8 cellular contexts compared by ENCODE assay signal in the genomic region with DNA sequence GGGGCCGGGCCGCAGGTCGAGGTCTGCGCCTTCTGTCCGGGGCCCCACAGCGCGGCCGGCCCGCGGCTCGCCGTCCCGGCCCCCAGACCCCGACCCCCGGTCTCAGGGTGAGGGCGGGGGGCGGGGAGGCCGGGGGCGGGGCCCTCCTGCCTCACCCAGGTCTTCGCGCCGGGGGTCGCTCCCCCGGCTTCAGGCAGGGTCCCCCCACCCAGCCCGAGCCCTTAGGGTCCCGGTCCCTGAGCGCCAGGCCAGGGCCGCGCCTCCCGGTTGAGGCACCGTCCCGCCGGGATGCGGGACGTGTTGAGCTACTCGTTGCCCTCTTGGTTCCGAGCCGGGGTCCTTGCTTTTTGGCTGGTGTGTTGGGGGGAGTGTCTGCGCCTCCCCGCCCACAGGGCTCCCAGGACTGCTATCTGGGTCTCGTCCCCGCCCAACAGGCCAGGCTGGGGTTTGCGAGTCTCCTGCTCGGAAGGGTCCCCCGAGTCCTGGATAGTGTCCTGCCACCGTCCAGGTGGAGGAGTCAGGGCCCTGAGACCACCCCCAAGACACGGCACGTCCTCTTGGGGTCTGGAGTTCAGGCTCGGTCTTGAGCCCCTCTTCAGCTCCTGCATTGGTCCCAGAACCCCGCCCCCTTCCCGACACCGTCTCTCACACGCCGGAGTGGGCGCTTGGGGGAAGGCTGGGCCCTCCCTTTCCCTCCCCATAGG. TPM values are rescaled to one million over a fixed set of nuclear protein-coding genes. Genes with fewer than 3 reads are reported as not detected.
DNase-seq lines count a peak whose midpoint lies in the region; ATAC-seq and TF ChIP-seq lines count a peak whose summit lies in the region.

No MANE protein-coding gene starts in this region.

- no peaks in the 10 kb centered on the region for H3K27me3 Mint-ChIP-seq in CD4-positive, alpha-beta memory T cell
- H3K27me3 Mint-ChIP-seq in stimulated activated naive B cell treated with anti-CD40 and anti-IgM and Interleukin-4, amounts not matched to agents 10 μg/mL and 1 μg/mL and 100 μg/mL, for 72 hours, result no peaks in the 10 kb centered on the region

- ATAC-seq in GM21390 (IDR thresholded peaks at IDR 0.05; ENCODE audit: unreplicated experiment) (peak; percentile 6), body of pancreas (peak; percentile 0)
- ATAC-seq in stimulated activated naive B cell treated with anti-CD40 and anti-IgM and Interleukin-4, amounts not matched to agents 10 μg/mL and 1 μg/mL and 100 μg/mL, for 72 hours (replicated peaks), result peak in 1 of 2 donors; percentile 6

- TF ChIP-seq CTCF in body of pancreas (IDR thresholded peaks at IDR 0.05), result no peak

- peaks cover 42% of the 10 kb centered on the region for H3K4me1 ChIP-seq in CD4-positive, alpha-beta memory T cell (ENCODE audit: insufficient read depth, low read length)
- peaks cover 53% of the 10 kb centered on the region for H3K4me1 ChIP-seq in body of pancreas

- H3K4me3 ChIP-seq in CD4-positive, alpha-beta memory T cell (ENCODE audit: low read length in 2 of 2), result peak overlapping the region; percentile 42 to 73
- peak overlapping the region; percentile 76 to 91 for H3K4me3 ChIP-seq in body of pancreas

- no peaks in the 10 kb centered on the region for H3K9me3 Mint-ChIP-seq in CD4-positive, alpha-beta memory T cell
- no peaks in the 10 kb centered on the region for H3K9me3 Mint-ChIP-seq in stimulated activated naive B cell treated with anti-CD40 and anti-IgM and Interleukin-4, amounts not matched to agents 10 μg/mL and 1 μg/mL and 100 μg/mL, for 72 hours

- peaks cover 0 to 9% of the 10 kb centered on the region in 2 donors for H3K36me3 Mint-ChIP-seq in CD4-positive, alpha-beta memory T cell
- peaks cover 9 to 12% of the 10 kb centered on the region in 2 donors for H3K36me3 Mint-ChIP-seq in stimulated activated naive B cell treated with anti-CD40 and anti-IgM and Interleukin-4, amounts not matched to agents 10 μg/mL and 1 μg/mL and 100 μg/mL, for 72 hours

- peaks cover 13 to 39% (median 21%) of the 10 kb centered on the region in 4 donors for H3K4me1 Mint-ChIP-seq in CD4-positive, alpha-beta memory T cell
- peaks cover 26 to 44% of the 10 kb centered on the region in 2 donors for H3K4me1 Mint-ChIP-seq in stimulated activated naive B cell treated with anti-CD40 and anti-IgM and Interleukin-4, amounts not matched to agents 10 μg/mL and 1 μg/mL and 100 μg/mL, for 72 hours

- no peaks in the 10 kb centered on the region for H3K9me3 ChIP-seq in CD4-positive, alpha-beta memory T cell (ENCODE audit: control insufficient read depth in 1 of 2, low read length in 2 of 2)
- H3K9me3 ChIP-seq in body of pancreas, result no peaks in the 10 kb centered on the region

- H3K27me3 ChIP-seq in CD4-positive, alpha-beta memory T cell (ENCODE audit: insufficient read depth, low read length), result no peaks in the 10 kb centered on the region
- no peaks in the 10 kb centered on the region for H3K27me3 ChIP-seq in body of pancreas
- H3K27me3 ChIP-seq in layer of hippocampus (ENCODE audit: control insufficient read depth, insufficient read depth, low read length), result no peaks in the 10 kb centered on the region

- no peak for TF ChIP-seq POLR2A in body of pancreas (IDR thresholded peaks at IDR 0.05)

- CTCF ChIA-PET in CD4-positive, alpha-beta memory T cell (lab: Charles Lee; ENCODE audit: partially characterized antibody), result interaction anchor here (1.2 to 3.6 kb wide), 4 partner anchors 15 to 132 kb away, joined by 3 to 31 read pairs (median 9); partner anchors contain the start of gene EEF2

- peak overlapping the region; percentile 56 for H3K27ac ChIP-seq in CD4-positive, alpha-beta memory T cell (ENCODE audit: low read depth, low read length)
- H3K27ac ChIP-seq in body of pancreas, result peak overlapping the region; percentile 65 to 91 (median 90)
- peak overlapping the region; percentile 81 for H3K27ac ChIP-seq in layer of hippocampus (ENCODE audit: low read depth, low read length)

- peak in 1 of 5 donors; percentile 6 for DNase-seq in CD4-positive, alpha-beta memory T cell
- DNase-seq in NCI-H69 (lab: John Stamatoyannopoulos, UW) (peak; percentile 36), body of pancreas (peak in 1 of 4 donors; percentile 50), cerebellar cortex (ENCODE audit: low spot score) (no peak), GDM1 (lab: John Stamatoyannopoulos, UW) (no peak)
- no peak for DNase-seq in stimulated activated naive B cell treated with anti-CD40 and anti-IgM and Interleukin-4, amounts not matched to agents 10 μg/mL and 1 μg/mL and 100 μg/mL, for 72 hours

- no peaks in the 10 kb centered on the region for H3K36me3 ChIP-seq in CD4-positive, alpha-beta memory T cell (ENCODE audit: insufficient read depth, low read length)
- H3K36me3 ChIP-seq in body of pancreas (replicated peaks in 1 of 2; ENCODE audit: insufficient read depth in 1 of 2, low read depth in 2 of 2), result no peaks in the 10 kb centered on the region

- POLR2A ChIA-PET in CD4-positive, alpha-beta memory T cell (lab: Charles Lee; ENCODE audit: partially characterized antibody), result interaction anchor here (0.5 to 3.9 kb wide), 15 partner anchors 11 to 245 kb away, joined by 3 to 41 read pairs (median 6); partner anchors contain the start of genes DAPK3, EEF2, MRPL54 and ZBTB7A

- H3K27ac Mint-ChIP-seq in CD4-positive, alpha-beta memory T cell, result peak overlapping the region in 6 of 7 donors; percentile 81 to 91 (median 86)
- peak overlapping the region; percentile 92 for H3K27ac Mint-ChIP-seq in stimulated activated naive B cell treated with anti-CD40 and anti-IgM and Interleukin-4, amounts not matched to agents 10 μg/mL and 1 μg/mL and 100 μg/mL, for 72 hours

- peak overlapping the region; percentile 83 to 90 (median 88) for H3K4me3 Mint-ChIP-seq in CD4-positive, alpha-beta memory T cell
- peak overlapping the region; percentile 89 to 93 for H3K4me3 Mint-ChIP-seq in stimulated activated naive B cell treated with anti-CD40 and anti-IgM and Interleukin-4, amounts not matched to agents 10 μg/mL and 1 μg/mL and 100 μg/mL, for 72 hours

- 1 to 3% methylated on average over 5 to 23 of the region's 55 CpGs for WGBS in body of pancreas, 2 donors

- intact Hi-C loops in CD4-positive, alpha-beta memory T cell (cut with micrococcal nuclease), result loop anchor here (1.0 kb wide), 6 partner anchors 18 to 239 kb away; partner anchors contain the start of genes DAPK3, EEF2, MAP2K2 and YJU2
- intact Hi-C loops in body of pancreas (cut with DNase I), result loop anchor here (10.0 kb wide), 1 partner anchor 177 kb away; the partner anchor contains the start of genes ANKRD24 and SIRT6

RNA-seq across cellular contexts. Expression of gene PIAS4, which starts 0.5 kb away (rescaled TPM):
- total RNA-seq in CD4-positive, alpha-beta memory T cell, result 10 to 100 TPM; 38.6 to 42.6 TPM
- 1 to 10 TPM; 5.2 to 6.1 TPM for polyA plus RNA-seq in CD4-positive, alpha-beta memory T cell
- 10 to 100 TPM; 12.7 to 17.1 TPM for total RNA-seq in body of pancreas

RNA-seq across cellular contexts. Expression of gene EEF2, which starts 22.7 kb away (rescaled TPM):
- 1,000 to 10,000 TPM; 2,286 to 2,389 TPM for total RNA-seq in CD4-positive, alpha-beta memory T cell
- 100 to 1,000 TPM; 274 to 749 TPM for polyA plus RNA-seq in CD4-positive, alpha-beta memory T cell
- total RNA-seq in body of pancreas, result 1,000 to 10,000 TPM; 1,656 to 1,704 TPM

RNA-seq across cellular contexts. Expression of gene DAPK3, which starts 37.1 kb away (rescaled TPM):
- 10 to 100 TPM; 40.0 to 40.7 TPM for total RNA-seq in CD4-positive, alpha-beta memory T cell
- polyA plus RNA-seq in CD4-positive, alpha-beta memory T cell, result 10 to 100 TPM; 22.3 to 26.0 TPM
- total RNA-seq in body of pancreas, result 10 to 100 TPM; 44.5 to 47.7 TPM

RNA-seq across cellular contexts. Expression of gene ZBTB7A, which starts 58.7 kb away (rescaled TPM):
- total RNA-seq in CD4-positive, alpha-beta memory T cell, result 10 to 100 TPM; 57.0 to 57.7 TPM
- 10 to 100 TPM in 1 of 2 donors, 1 to 10 TPM in 1; 9.6 to 48.2 TPM for polyA plus RNA-seq in CD4-positive, alpha-beta memory T cell
- 10 to 100 TPM; 30.9 to 31.3 TPM for total RNA-seq in body of pancreas
